ENCODE assay signal across 8 cellular contexts in genomic region chr2:73984203-73984921, GRCh38. TPM values are rescaled to one million over a fixed set of nuclear protein-coding genes. Genes with fewer than 3 reads are reported as not detected.
DNase-seq lines count a peak whose midpoint lies in the region; ATAC-seq and TF ChIP-seq lines count a peak whose summit lies in the region.

Gene TET3, plus strand, starts transcription at chr2:73984910. Its CDS starts 1,494 bp downstream, at chr2:73986404.

- peak within 1 kb of the TSS; percentile 91 for H3K4me2 ChIP-seq in SK-N-SH

- H3K36me3 Mint-ChIP-seq in brain, result peaks cover 22% of the 10 kb centered on the region

- peak within 1 kb of the TSS; percentile 77 to 95 (median 93) for H3K27ac Mint-ChIP-seq in brain

- no peaks in the 10 kb centered on the region for H3K9me2 ChIP-seq in SK-N-SH

- no peak for TF ChIP-seq RAD21 in SK-N-SH (IDR thresholded peaks at IDR 0.05; ENCODE audit: low read length)

- H3K4me1 ChIP-seq in SK-N-SH (ENCODE audit: control insufficient read depth in 1 of 2, insufficient read depth in 2 of 2, low read depth in 1 of 2, low read length in 1 of 2), result peaks cover 9 to 66% of the 10 kb centered on the region in 2 experiments; a peak in 3 of 4 replicates

- TF ChIP-seq EP300 in SK-N-SH (IDR thresholded peaks at IDR 0.05; ENCODE audit: borderline replicate concordance in 1 of 2, low read depth in 1 of 2, low read length in 1 of 2), result no peak

- ATAC-seq in HG02840 (IDR thresholded peaks at IDR 0.05; ENCODE audit: low FRiP score, unreplicated experiment), result peak; percentile 37

- peak within 1 kb of the TSS; percentile 66 to 69 for H3K4me3 ChIP-seq in SK-N-SH (ENCODE audit: low read depth in 2 of 2, low read length in 1 of 2)

- POLR2A ChIA-PET in SK-N-SH (lab: Yijun Ruan, JAX), result no interaction called here

- peak within 1 kb of the TSS in 1 of 2 experiments; percentile 91; a peak in 2 of 4 replicates for H3K27ac ChIP-seq in SK-N-SH (ENCODE audit: low read depth in 2 of 2, low read length in 1 of 2)
- peak within 1 kb of the TSS; percentile 56 for H3K27ac ChIP-seq in layer of hippocampus (ENCODE audit: low read depth, low read length)

- 38% methylated on average over 3 of the region's 85 CpGs for WGBS in SK-N-SH (ENCODE audit: low lambda C conversion rate)

- CTCF ChIA-PET in SK-N-SH (lab: Yijun Ruan, JAX), result interaction anchor here (0.6 kb wide), 1 partner anchor 46 kb away, joined by 3 read pairs; no protein-coding TSS in a partner anchor

- peak within 1 kb of the TSS; percentile 76 for H3K9ac ChIP-seq in SK-N-SH

- H3F3A ChIP-seq in SK-N-SH (replicated peaks; ENCODE audit: insufficient read depth), result peaks cover 19% of the 10 kb centered on the region

- H4K20me1 ChIP-seq in SK-N-SH (ENCODE audit: insufficient read depth), result peaks cover 11% of the 10 kb centered on the region; the same call in 1 of the 2 replicates

- peaks cover 80% of the 10 kb centered on the region for H3K4me1 Mint-ChIP-seq in brain

- H2AFZ ChIP-seq in SK-N-SH (ENCODE audit: low read depth), result peak within 1 kb of the TSS; percentile 82

- TF ChIP-seq CTCF in SK-N-SH (IDR thresholded peaks at IDR 0.05) (no peak), brain (conservative IDR thresholded peaks at IDR 0.05) (no peak)

- peaks cover 23% of the 10 kb centered on the region; the same call in 1 of the 2 replicates for H3K79me2 ChIP-seq in SK-N-SH (ENCODE audit: insufficient read depth)

- DNase-seq in NCI-H2227 (lab: John Stamatoyannopoulos, UW; ENCODE audit: unreplicated experiment), result peak; percentile 72
- DNase-seq in NCI-H2227 treated with DMSO at 0.1 percent for 48 hours (lab: John Stamatoyannopoulos, UW), result no peak
- DNase-seq in SK-N-SH, result peak; percentile 91
- DNase-seq in stimulated activated CD8-positive, alpha-beta memory T cell treated with anti-CD3 and anti-CD28 coated beads, Interleukin-12 subunit alpha, Interleukin-12 subunit beta, amount 100 ng/mL, for 1 hour (ENCODE audit: low read depth), result peak; percentile 53
- DNase-seq in NCI-H526 treated with DMSO at 0.1 percent for 48 hours (lab: John Stamatoyannopoulos, UW), result no peak

- no peaks in the 10 kb centered on the region for H3K9me3 Mint-ChIP-seq in brain

- H3K27me3 ChIP-seq in SK-N-SH (ENCODE audit: insufficient read depth) (no peaks in the 10 kb centered on the region), layer of hippocampus (ENCODE audit: control insufficient read depth, insufficient read depth, low read length) (no peaks in the 10 kb centered on the region)

- peaks cover 40% of the 10 kb centered on the region for H3K27me3 Mint-ChIP-seq in brain

- H3K9me3 ChIP-seq in SK-N-SH, result no peaks in the 10 kb centered on the region

- peaks cover 0 to 3% of the 10 kb centered on the region in 2 experiments for H3K36me3 ChIP-seq in SK-N-SH (replicated peaks in 1 of 2; ENCODE audit: control insufficient read depth in 1 of 2, insufficient read depth in 2 of 2, low read length in 1 of 2)

- H3K4me3 Mint-ChIP-seq in brain, result peak within 1 kb of the TSS; percentile 81 to 90 (median 86)

TF ChIP-seq in SK-N-SH, 30 proteins besides CTCF, POLR2A, EP300 and RAD21:
- no peak for TF ChIP-seq CHD2 (IDR thresholded peaks at IDR 0.05; ENCODE audit: low read length, partially characterized antibody)
- no peak for TF ChIP-seq SIN3A (IDR thresholded peaks at IDR 0.05; ENCODE audit: borderline replicate concordance, low read depth, low read length)
- TF ChIP-seq POLR2AphosphoS5 (IDR thresholded peaks at IDR 0.05; ENCODE audit: low read depth, low read length), result no peak
- peak; percentile 39; the same call in 1 of the 2 replicates for TF ChIP-seq USF1 (IDR thresholded peaks at IDR 0.05; ENCODE audit: borderline replicate concordance, low read depth)
- no peak for TF ChIP-seq NRF1 (IDR thresholded peaks at IDR 0.05; ENCODE audit: low read depth, low read length)
- TF ChIP-seq, protein P1, sequence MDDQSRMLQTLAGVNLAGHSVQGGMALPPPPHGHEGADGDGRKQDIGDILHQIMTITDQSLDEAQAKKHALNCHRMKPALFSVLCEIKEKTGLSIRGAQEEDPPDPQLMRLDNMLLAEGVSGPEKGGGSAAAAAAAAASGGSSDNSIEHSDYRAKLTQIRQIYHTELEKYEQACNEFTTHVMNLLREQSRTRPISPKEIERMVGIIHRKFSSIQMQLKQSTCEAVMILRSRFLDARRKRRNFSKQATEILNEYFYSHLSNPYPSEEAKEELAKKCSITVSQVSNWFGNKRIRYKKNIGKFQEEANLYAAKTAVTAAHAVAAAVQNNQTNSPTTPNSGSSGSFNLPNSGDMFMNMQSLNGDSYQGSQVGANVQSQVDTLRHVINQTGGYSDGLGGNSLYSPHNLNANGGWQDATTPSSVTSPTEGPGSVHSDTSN (IDR thresholded peaks at IDR 0.05), result no peak
- TF ChIP-seq, protein P2, sequence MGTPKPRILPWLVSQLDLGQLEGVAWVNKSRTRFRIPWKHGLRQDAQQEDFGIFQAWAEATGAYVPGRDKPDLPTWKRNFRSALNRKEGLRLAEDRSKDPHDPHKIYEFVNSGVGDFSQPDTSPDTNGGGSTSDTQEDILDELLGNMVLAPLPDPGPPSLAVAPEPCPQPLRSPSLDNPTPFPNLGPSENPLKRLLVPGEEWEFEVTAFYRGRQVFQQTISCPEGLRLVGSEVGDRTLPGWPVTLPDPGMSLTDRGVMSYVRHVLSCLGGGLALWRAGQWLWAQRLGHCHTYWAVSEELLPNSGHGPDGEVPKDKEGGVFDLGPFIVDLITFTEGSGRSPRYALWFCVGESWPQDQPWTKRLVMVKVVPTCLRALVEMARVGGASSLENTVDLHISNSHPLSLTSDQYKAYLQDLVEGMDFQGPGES (IDR thresholded peaks at IDR 0.05; ENCODE audit: low read depth, low read length), result no peak
- no peak for TF ChIP-seq MEF2A (IDR thresholded peaks at IDR 0.05; ENCODE audit: borderline replicate concordance, low read depth)
- TF ChIP-seq, protein P3, sequence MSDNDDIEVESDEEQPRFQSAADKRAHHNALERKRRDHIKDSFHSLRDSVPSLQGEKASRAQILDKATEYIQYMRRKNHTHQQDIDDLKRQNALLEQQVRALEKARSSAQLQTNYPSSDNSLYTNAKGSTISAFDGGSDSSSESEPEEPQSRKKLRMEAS (IDR thresholded peaks at IDR 0.05; ENCODE audit: low read depth), result peak; percentile 79; the same call in 1 of the 2 replicates
- TF ChIP-seq FOXM1 (IDR thresholded peaks at IDR 0.05; ENCODE audit: low read depth), result no peak
- TF ChIP-seq FOSL2 (IDR thresholded peaks at IDR 0.05; ENCODE audit: borderline replicate concordance, low read depth), result no peak
- TF ChIP-seq RXRA (IDR thresholded peaks at IDR 0.05; ENCODE audit: borderline replicate concordance, low read depth), result no peak
- TF ChIP-seq TCF12 (IDR thresholded peaks at IDR 0.05), result no peak
- TF ChIP-seq TAF1 (IDR thresholded peaks at IDR 0.05; ENCODE audit: borderline replicate concordance, low read depth, low read length), result no peak
- peak; percentile 75; the same call in 1 of the 2 replicates for TF ChIP-seq MXI1 (IDR thresholded peaks at IDR 0.05; ENCODE audit: low read depth, low read length)
- TF ChIP-seq YY1 (IDR thresholded peaks at IDR 0.05; ENCODE audit: low read depth), result no peak
- TF ChIP-seq ZBTB33 (IDR thresholded peaks at IDR 0.05; ENCODE audit: borderline replicate concordance, low read depth), result no peak
TF ChIP-seq in SK-N-SH: peak in this region for 3.

RNA-seq across cellular contexts. Expression of gene TET3, which starts in this region (rescaled TPM):
- polyA plus RNA-seq in SK-N-SH (2012; rRNA removed) (1.6 TPM in 2 replicates), brain (ENCODE audit: insufficient read depth, low read depth, low replicate concordance) (9.4 TPM)
- 1.5 and 1.6 TPM in 2 replicates for polyA plus RNA-seq in SK-N-SH (2012; cell fraction: cytosol; rRNA removed)
- polyA plus RNA-seq in SK-N-SH (2012; cell fraction: nucleus; rRNA removed), result 7.2 and 8.0 TPM in 2 replicates

Comparison
In these comparisons a context has a peak if more than half of its experiments do, and no peak if none do; other contexts are left out.
1. DNase-seq: peak in NCI-H2227 (single experiment), SK-N-SH (single experiment) and stimulated activated CD8-positive, alpha-beta memory T cell treated with anti-CD3 and anti-CD28 coated beads, Interleukin-12 subunit alpha, Interleukin-12 subunit beta, amount 100 ng/mL, for 1 hour (single experiment); none in NCI-H2227 treated with DMSO at 0.1 percent for 48 hours (single experiment) and NCI-H526 treated with DMSO at 0.1 percent for 48 hours (single experiment).